15 cellular contexts compared by ENCODE assay signal in genomic region chr22:26890870-26891269, GRCh38.
DNase-seq lines count a peak whose midpoint lies in the region; ATAC-seq and TF ChIP-seq lines count a peak whose summit lies in the region.
"Had no signal": no experiment of that assay in that cellular context is flagged by ENCODE, and none has a peak within 500 bp of the region (broad histone marks: within the 10 kb centered on the region; RNA-seq: fewer than 3 reads in every experiment).

No MANE protein-coding gene starts in this region.

- ATAC-seq in lung (ENCODE audit: insufficient read depth, low FRiP score) = no peak
- no peak for ATAC-seq in HG03354 (IDR thresholded peaks at IDR 0.05; ENCODE audit: poor library complexity, severe bottlenecking, unreplicated experiment)
- ATAC-seq: activated CD4-positive, CD25-positive, alpha-beta regulatory T cell treated with anti-CD3 and anti-CD28 coated beads, Interleukin-2, amount 50 U/mL, for 24 hours had no signal

- WGBS in lung, 2 donors = 56 to 65% methylated on average over 5 of the region's 5 CpGs

- H3K36me3 ChIP-seq in lung (ENCODE audit: control insufficient read depth in 2 of 2, insufficient read depth in 2 of 2, low read length in 2 of 2) = no peaks in the 10 kb centered on the region

- TF ChIP-seq CTCF in astrocyte of the cerebellum (IDR thresholded peaks at IDR 0.05; ENCODE audit: low read depth, low read length, missing control alignments) = peak; percentile 17
- TF ChIP-seq CTCF in lung (IDR thresholded peaks at IDR 0.05; ENCODE audit: control extremely low read depth, extremely low read depth) = no peak

- DNase-seq in Caki2 (ENCODE audit: low read depth) = peak; percentile 56
- DNase-seq in HK-2 (ENCODE audit: unreplicated experiment) = peak; percentile 44
- DNase-seq in astrocyte of the cerebellum (ENCODE audit: low read depth) = no peak
- peak; percentile 3 for DNase-seq in lung (ENCODE audit: low spot score)
- no peak for DNase-seq in NCI-H524 treated with DMSO at 0.1 percent for 48 hours (lab: John Stamatoyannopoulos, UW)
- DNase-seq in GM19240 (ENCODE audit: insufficient read length, low spot score) = no peak
- DNase-seq: activated T-cell treated with anti-CD3 and anti-CD28 coated beads, Interleukin-2, amount 50 U/mL, for 1 hour; CD4-positive, CD25-positive, alpha-beta regulatory T cell; cortex of kidney; HFFc6; NCI-H2107; stimulated activated naive CD4-positive, alpha-beta T cell treated with Interleukin-2 at 50 U/mL for 16 hours had no signal

- no peak overlapping the region for H3K27ac ChIP-seq in lung (ENCODE audit: low read depth in 1 of 2, low read length in 1 of 2)
- H3K27ac ChIP-seq: skin epidermis had no signal

- H3K4me3 ChIP-seq in astrocyte of the cerebellum (ENCODE audit: low read depth, low read length) = no peak overlapping the region
- H3K4me3 ChIP-seq in lung = no peak overlapping the region
- H3K4me3 ChIP-seq: skin epidermis had no signal

- H3K9me3 ChIP-seq in lung (ENCODE audit: control insufficient read depth in 2 of 2, insufficient read depth in 1 of 2, low read length in 1 of 2) = peaks cover 0 to 1% of the 10 kb centered on the region in 2 donors

- in situ Hi-C loops in Caki2 (cut with HindIII; ENCODE audit: low pct_unique_long_range_greater_than_20kb, low sequenced_read_pairs) = no loop called here
- in situ Hi-C loops in astrocyte of the cerebellum (cut with HindIII; ENCODE audit: low sequenced_read_pairs) = loop anchor here (25.0 kb wide), 1 partner anchor 204 kb away; no protein-coding TSS in a partner anchor

- H3K4me1 ChIP-seq in lung (ENCODE audit: control insufficient read depth in 2 of 2, insufficient read depth in 2 of 2, low read length in 2 of 2) = peaks cover 5 to 12% of the 10 kb centered on the region in 2 donors

- H3K27me3 ChIP-seq in lung (ENCODE audit: control insufficient read depth, insufficient read depth) = no peaks in the 10 kb centered on the region

Comparison
In these comparisons a context has a peak if more than half of its experiments do, and no peak if none do; other contexts are left out.
1. DNase-seq: peak in Caki2 (single experiment), HK-2 (single experiment) and lung (single experiment); none in astrocyte of the cerebellum (single experiment), NCI-H524 treated with DMSO at 0.1 percent for 48 hours (single experiment) and GM19240 (single experiment).